9 cellular contexts compared by ENCODE assay signal in genomic region chr11:128891410-128891861, GRCh38. TPM values are rescaled to one million over a fixed set of nuclear protein-coding genes. Genes with fewer than 3 reads are reported as not detected.
DNase-seq lines count a peak whose midpoint lies in the region; ATAC-seq and TF ChIP-seq lines count a peak whose summit lies in the region.
"Had no signal": no experiment of that assay in that cellular context is flagged by ENCODE, and none has a peak within 500 bp of the region (broad histone marks: within the 10 kb centered on the region; RNA-seq: fewer than 3 reads in every experiment).

No MANE protein-coding gene starts in this region.

- peak overlapping the region; percentile 33 for H3K4me3 Mint-ChIP-seq in T-helper 1 cell treated with Interleukin-12 subunit alpha and Interleukin-12 subunit beta and Interleukin-4 antibody, amounts not matched to agents 30 μg/mL and 1 μg/mL, for 36 hours
- peak overlapping the region; percentile 54 for H3K4me3 Mint-ChIP-seq in chondrocyte (ENCODE audit: unreplicated experiment)

- H2BK120ac ChIP-seq in mesendoderm (ENCODE audit: low read depth, low read length) = no peak overlapping the region

- no peak overlapping the region for H3K23ac ChIP-seq in mesendoderm (ENCODE audit: low read length)

- ATAC-seq in HG03342 (IDR thresholded peaks at IDR 0.05; ENCODE audit: unreplicated experiment) = no peak

- H3K27me3 ChIP-seq in mesendoderm (ENCODE audit: insufficient read depth, low read length, poor library complexity) = peaks cover 13% of the 10 kb centered on the region
- peaks cover 0 to 18% (median 8%) of the 10 kb centered on the region in 5 donors for H3K27me3 ChIP-seq in subcutaneous abdominal adipose tissue (ENCODE audit: control insufficient read depth in 5 of 5, insufficient read depth in 4 of 5, low read length in 5 of 5)

- no CpG with 5 or more reads among the region's 10 CpGs for WGBS in mesendoderm (ENCODE audit: extremely low coverage, insufficient coverage, low lambda C conversion rate)

- H3K9ac ChIP-seq in mesendoderm (ENCODE audit: low read length) = peak overlapping the region; percentile 25
- peak overlapping the region in 3 of 5 donors; percentile 35 to 68 (median 44) for H3K9ac ChIP-seq in subcutaneous abdominal adipose tissue (ENCODE audit: low read length in 5 of 5)

- H3K56ac ChIP-seq in mesendoderm (ENCODE audit: low read length) = no peak overlapping the region

- H3K18ac ChIP-seq in mesendoderm (ENCODE audit: low read length) = no peak overlapping the region

- H4K8ac ChIP-seq in mesendoderm (ENCODE audit: low read depth, low read length) = no peak overlapping the region

- H3K27ac Mint-ChIP-seq in T-helper 1 cell treated with Interleukin-12 subunit alpha and Interleukin-12 subunit beta and Interleukin-4 antibody, amounts not matched to agents 30 μg/mL and 1 μg/mL, for 36 hours = no peak overlapping the region
- no peak overlapping the region for H3K27ac Mint-ChIP-seq in chondrocyte (ENCODE audit: unreplicated experiment)

- H4K5ac ChIP-seq in mesendoderm (ENCODE audit: low read length) = no peak overlapping the region

- H3K36me3 ChIP-seq in mesendoderm (ENCODE audit: control insufficient read depth, insufficient read depth, low read length) (no peaks in the 10 kb centered on the region), subcutaneous abdominal adipose tissue (ENCODE audit: control insufficient read depth in 5 of 5, insufficient read depth in 5 of 5, low read length in 5 of 5) (no peaks in the 10 kb centered on the region)

- no peaks in the 10 kb centered on the region for H3K79me2 ChIP-seq in mesendoderm (ENCODE audit: control insufficient read depth, insufficient read depth, low read length)

- no peak overlapping the region for H2BK15ac ChIP-seq in mesendoderm (replicated peaks; ENCODE audit: low read depth)

- no peaks in the 10 kb centered on the region for H3K9me3 Mint-ChIP-seq in T-helper 1 cell treated with Interleukin-12 subunit alpha and Interleukin-12 subunit beta and Interleukin-4 antibody, amounts not matched to agents 30 μg/mL and 1 μg/mL, for 36 hours
- H3K9me3 Mint-ChIP-seq in chondrocyte (ENCODE audit: low read depth) = no peaks in the 10 kb centered on the region

- DNase-seq in T-helper 1 cell (no peak), chondrocyte (ENCODE audit: low spot score) (no peak), mesendoderm (no peak), SK-N-DZ (ENCODE audit: low spot score) (no peak)
- DNase-seq in activated CD4-positive, alpha-beta T cell treated with anti-CD3 and anti-CD28 coated beads for 48 hours = no peak

- H3K4me2 ChIP-seq in mesendoderm (ENCODE audit: low read length) = peak overlapping the region; percentile 44

- H3K4me1 ChIP-seq in mesendoderm (ENCODE audit: control insufficient read depth, low read depth, low read length) (peaks cover 2% of the 10 kb centered on the region), subcutaneous abdominal adipose tissue (ENCODE audit: control insufficient read depth in 5 of 5, insufficient read depth in 5 of 5, low read length in 5 of 5) (peaks cover 0 to 43% (median 16%) of the 10 kb centered on the region in 5 donors)

- no peak for TF ChIP-seq CTCF in chondrocyte (IDR thresholded peaks at IDR 0.05)

- H3K4me3 ChIP-seq in mesendoderm (ENCODE audit: low read length) (no peak overlapping the region), subcutaneous abdominal adipose tissue (ENCODE audit: low read depth in 1 of 5, low read length in 5 of 5) (peak overlapping the region; percentile 25 to 72 (median 48))

- H3K79me1 ChIP-seq in mesendoderm (ENCODE audit: low read length) = no peaks in the 10 kb centered on the region

- no peaks in the 10 kb centered on the region for H3K9me3 ChIP-seq in subcutaneous abdominal adipose tissue (ENCODE audit: control insufficient read depth in 5 of 5, low read length in 5 of 5)

- H3K27me3 Mint-ChIP-seq in T-helper 1 cell treated with Interleukin-12 subunit alpha and Interleukin-12 subunit beta and Interleukin-4 antibody, amounts not matched to agents 30 μg/mL and 1 μg/mL, for 36 hours (ENCODE audit: low read depth) = peaks cover 71% of the 10 kb centered on the region
- peaks cover 26% of the 10 kb centered on the region for H3K27me3 Mint-ChIP-seq in chondrocyte (ENCODE audit: low read depth)

- H3K4me1 Mint-ChIP-seq in T-helper 1 cell treated with Interleukin-12 subunit alpha and Interleukin-12 subunit beta and Interleukin-4 antibody, amounts not matched to agents 30 μg/mL and 1 μg/mL, for 36 hours (ENCODE audit: low read depth) = peaks cover 8% of the 10 kb centered on the region
- H3K4me1 Mint-ChIP-seq in chondrocyte (ENCODE audit: low read depth) = no peaks in the 10 kb centered on the region

- no peaks in the 10 kb centered on the region for H3K36me3 Mint-ChIP-seq in T-helper 1 cell treated with Interleukin-12 subunit alpha and Interleukin-12 subunit beta and Interleukin-4 antibody, amounts not matched to agents 30 μg/mL and 1 μg/mL, for 36 hours (ENCODE audit: low read depth)
- H3K36me3 Mint-ChIP-seq in chondrocyte (ENCODE audit: low read depth) = no peaks in the 10 kb centered on the region

- H3K4ac ChIP-seq in mesendoderm (ENCODE audit: low read depth, low read length) = no peak overlapping the region

- H2BK5ac ChIP-seq in mesendoderm (ENCODE audit: low read length) = no peak overlapping the region

- H3K27ac ChIP-seq in mesendoderm (ENCODE audit: low read depth, low read length) (no peak overlapping the region), subcutaneous abdominal adipose tissue (ENCODE audit: low read depth, low read length) (peak overlapping the region; percentile 39)

- no peak overlapping the region for H2AK5ac ChIP-seq in mesendoderm (ENCODE audit: low read length)

RNA-seq across cellular contexts. Expression of gene KCNJ5, which starts 0.3 kb away (rescaled TPM):
- 0.15 to 0.18 TPM in 2 of 3 replicates, not detected in the other for total RNA-seq in chondrocyte
- 0.11 TPM for polyA plus RNA-seq in mesendoderm (2013, experiment 1 of 2)
- polyA plus RNA-seq in mesendoderm (2013, experiment 2 of 2) = 0.13 TPM
- not detected in 2 replicates for polyA plus RNA-seq in SK-N-DZ (2014; cell fraction: cytosol; rRNA removed)
- polyA plus RNA-seq in SK-N-DZ (2014; cell fraction: nucleus; rRNA removed) = not detected in 2 replicates

RNA-seq across cellular contexts. Expression of gene KCNJ1, which starts 24.3 kb away (rescaled TPM):
- total RNA-seq in chondrocyte = not detected in 3 replicates
- 0.01 TPM for polyA plus RNA-seq in mesendoderm (2013, experiment 1 of 2)
- polyA plus RNA-seq in mesendoderm (2013, experiment 2 of 2) = 0.03 TPM
- polyA plus RNA-seq in SK-N-DZ (2014; cell fraction: cytosol; rRNA removed) = not detected in 2 replicates
- polyA plus RNA-seq in SK-N-DZ (2014; cell fraction: nucleus; rRNA removed) = not detected in 2 replicates
- total RNA-seq: glomerular endothelial cell had no signal

RNA-seq across cellular contexts. Expression of gene TP53AIP1, which starts 51.2 kb away (rescaled TPM):
- total RNA-seq in chondrocyte = 0.17 TPM in 1 of 3 replicates, not detected in the others
- not detected for polyA plus RNA-seq in mesendoderm (2013, experiment 1 of 2)
- polyA plus RNA-seq in mesendoderm (2013, experiment 2 of 2) = 0.03 TPM
- polyA plus RNA-seq in SK-N-DZ (2014; cell fraction: cytosol; rRNA removed) = 0.05 TPM in 1 of 2 replicates, not detected in the other
- 0.25 and 1.2 TPM in 2 replicates for polyA plus RNA-seq in SK-N-DZ (2014; cell fraction: nucleus; rRNA removed)
- total RNA-seq: glomerular endothelial cell had no signal
